ENCODE assay signal across 8 cellular contexts in genomic region chr12:43836455-43836989, GRCh38. TPM values are rescaled to one million over a fixed set of nuclear protein-coding genes. Genes with fewer than 3 reads are reported as not detected.
DNase-seq lines count a peak whose midpoint lies in the region; ATAC-seq and TF ChIP-seq lines count a peak whose summit lies in the region.

No MANE protein-coding gene starts in this region.

- no peak for TF ChIP-seq POLR2A in ovary (IDR thresholded peaks at IDR 0.05)

- intact Hi-C loops in ovary (cut with DNase I), result no loop called here

- peak; percentile 24 for ATAC-seq in GM18868 (IDR thresholded peaks at IDR 0.05; ENCODE audit: unreplicated experiment)
- peak; percentile 37 for ATAC-seq in HG03378 (IDR thresholded peaks at IDR 0.05; ENCODE audit: unreplicated experiment)
- ATAC-seq in foreskin keratinocyte, result peak; percentile 30

- DNase-seq in AG10803 (ENCODE audit: low read depth), result peak; percentile 53
- DNase-seq in WERI-Rb-1, result no peak
- peak in 1 of 2 donors; percentile 37 for DNase-seq in foreskin keratinocyte
- no peak for DNase-seq in ovary
- no peak for DNase-seq in NCI-H1436 (lab: John Stamatoyannopoulos, UW)
- DNase-seq in NK-92 (lab: John Stamatoyannopoulos, UW; ENCODE audit: unreplicated experiment), result no peak

- H3K9me3 ChIP-seq in WERI-Rb-1 (ENCODE audit: severe bottlenecking) (no peaks in the 10 kb centered on the region), ovary (no peaks in the 10 kb centered on the region)

- peaks cover 4% of the 10 kb centered on the region for H3K4me1 ChIP-seq in foreskin keratinocyte
- H3K4me1 ChIP-seq in ovary (ENCODE audit: insufficient read depth), result no peaks in the 10 kb centered on the region

- H3K4me3 ChIP-seq in AG10803 (ENCODE audit: low read length) (peak overlapping the region; percentile 74), WERI-Rb-1 (ENCODE audit: low read depth, low read length) (peak overlapping the region; percentile 86), ovary (peak overlapping the region; percentile 78)

- TF ChIP-seq EP300 in ovary (IDR thresholded peaks at IDR 0.05), result no peak

- 0 to 1% (median 0%) methylated on average over 10 of the region's 10 CpGs for WGBS in ovary, 3 donors

- no peaks in the 10 kb centered on the region for H3K36me3 ChIP-seq in WERI-Rb-1
- H3K36me3 ChIP-seq in ovary, result no peaks in the 10 kb centered on the region

- H3K27ac ChIP-seq in WERI-Rb-1, result peak overlapping the region; percentile 83
- H3K27ac ChIP-seq in foreskin keratinocyte, result peak overlapping the region; percentile 76
- H3K27ac ChIP-seq in ovary, result peak overlapping the region; percentile 95 to 97

- TF ChIP-seq CTCF in AG10803 (conservative IDR thresholded peaks at IDR 0.05; ENCODE audit: low read length) (no peak), WERI-Rb-1 (IDR thresholded peaks at IDR 0.05; ENCODE audit: low read depth, low read length) (no peak), foreskin keratinocyte (conservative IDR thresholded peaks at IDR 0.05) (no peak), ovary (IDR thresholded peaks at IDR 0.05) (no peak)

- H3K27me3 ChIP-seq in WERI-Rb-1 (ENCODE audit: insufficient read depth, low read depth, severe bottlenecking), result no peaks in the 10 kb centered on the region
- H3K27me3 ChIP-seq in foreskin keratinocyte, result no peaks in the 10 kb centered on the region
- no peaks in the 10 kb centered on the region for H3K27me3 ChIP-seq in ovary

RNA-seq across cellular contexts. Expression of gene TMEM117, which starts 0.6 kb away (rescaled TPM):
- 5.9 and 6.9 TPM in 2 replicates for total RNA-seq in foreskin keratinocyte
- polyA plus RNA-seq in foreskin keratinocyte, result 3.6 and 4.2 TPM in 2 replicates
- total RNA-seq in ovary, result 10 to 100 TPM in 1 of 7 donors, 1 to 10 TPM in 6; 3.5 to 19.3 (median 6.3) TPM
- 1 to 10 TPM; 4.6 to 6.9 TPM for polyA plus RNA-seq in ovary

RNA-seq across cellular contexts. Expression of gene TWF1, which starts 30.4 kb away (rescaled TPM):
- total RNA-seq in foreskin keratinocyte (134 TPM in 2 replicates), ovary (10 to 100 TPM; 44.6 to 69.0 (median 58.6) TPM)
- polyA plus RNA-seq in foreskin keratinocyte (53.4 and 61.4 TPM in 2 replicates), ovary (10 to 100 TPM; 32.9 to 42.7 TPM)
